ENCODE assay signal across 24 cellular contexts in genomic region chr17:55271958-55272710, GRCh38. TPM values are rescaled to one million over a fixed set of nuclear protein-coding genes. Genes with fewer than 3 reads are reported as not detected.
DNase-seq lines count a peak whose midpoint lies in the region; ATAC-seq and TF ChIP-seq lines count a peak whose summit lies in the region.
"Had no signal": no experiment of that assay in that cellular context is flagged by ENCODE, and none has a peak within 500 bp of the region (broad histone marks: within the 10 kb centered on the region; RNA-seq: fewer than 3 reads in every experiment).

No MANE protein-coding gene starts in this region.

- H3K36me3 ChIP-seq in liver (ENCODE audit: control insufficient read depth in 4 of 4, insufficient read depth in 3 of 4, low read depth in 1 of 4, low read length in 3 of 4) (no peaks in the 10 kb centered on the region), tibial artery (peaks cover 0 to 3% (median 0%) of the 10 kb centered on the region in 3 donors)

- DNase-seq in activated CD4-positive, CD25-positive, alpha-beta regulatory T cell treated with anti-CD3 and anti-CD28 coated beads, Interleukin-2, amount 50 U/mL, for 72 hours, result no peak
- DNase-seq in tibial artery (no peak), HEK293T (ENCODE audit: extremely low spot score) (no peak)
- DNase-seq: activated CD8-positive, alpha-beta memory T cell treated with anti-CD3 and anti-CD28 coated beads, Interleukin-2, amount 50 U/mL, for 4 hours; CD8-positive, alpha-beta T cell; DMS153; MM.1S; NCI-H1417; NCI-H2081; NCI-H345; NCI-H774; substantia nigra; T-helper 2 cell had no signal

- H3K4me3 ChIP-seq in liver (ENCODE audit: low read depth in 1 of 3, low read length in 3 of 3) (peak overlapping the region in 1 of 3 donors; percentile 45), tibial artery (no peak overlapping the region)
- H3K4me3 ChIP-seq: GM23338, SK-N-MC, skin epidermis had no signal

- CTCF ChIA-PET in HEK293T (lab: Yijun Ruan, JAX), result no interaction called here

- peaks cover 8 to 52% (median 41%) of the 10 kb centered on the region in 4 donors for H3K4me1 ChIP-seq in liver (ENCODE audit: control insufficient read depth in 4 of 4, insufficient read depth in 4 of 4, low read length in 3 of 4)
- peaks cover 0 to 80% (median 58%) of the 10 kb centered on the region in 4 donors for H3K4me1 ChIP-seq in tibial artery

- ATAC-seq in activated CD4-positive, CD25-positive, alpha-beta regulatory T cell treated with anti-CD3 and anti-CD28 coated beads, Interleukin-2, amount 50 U/mL, for 24 hours, result peak; percentile 17 to 48
- ATAC-seq in GM18498 (IDR thresholded peaks at IDR 0.05; ENCODE audit: unreplicated experiment) (no peak), GM21390 (IDR thresholded peaks at IDR 0.05; ENCODE audit: unreplicated experiment) (no peak)
- ATAC-seq: CD8-positive, alpha-beta T cell; GM23338 had no signal

- TF ChIP-seq RAD21 in liver (IDR thresholded peaks at IDR 0.05), result no peak

- TF ChIP-seq CTCF in liver (IDR thresholded peaks at IDR 0.05; ENCODE audit: low read depth, low read length, missing input control), result no peak
- no peak for TF ChIP-seq CTCF in tibial artery (IDR thresholded peaks at IDR 0.05)

- POLR2A ChIA-PET in HEK293T (lab: Yijun Ruan, JAX), result no interaction called here

- H3K9me3 ChIP-seq in liver (ENCODE audit: control insufficient read depth in 4 of 4, low read length in 3 of 4) (no peaks in the 10 kb centered on the region), tibial artery (no peaks in the 10 kb centered on the region)

- no peaks in the 10 kb centered on the region for H3K27me3 ChIP-seq in liver (ENCODE audit: control insufficient read depth in 4 of 4, insufficient read depth in 4 of 4, low read length in 3 of 4)
- H3K27me3 ChIP-seq in tibial artery, result no peaks in the 10 kb centered on the region

- H3K9ac ChIP-seq in liver (ENCODE audit: low read depth in 1 of 2, low read length in 2 of 2), result peak overlapping the region in 1 of 2 donors; percentile 71

- WGBS in liver, result 74% methylated on average over 8 of the region's 8 CpGs

- H3K27ac ChIP-seq in angular gyrus (ENCODE audit: low read depth, low read length), result peak overlapping the region; percentile 37
- peak overlapping the region; percentile 30 to 94 for H3K27ac ChIP-seq in liver (ENCODE audit: low read depth in 1 of 2, low read length in 2 of 2)
- peak overlapping the region; percentile 79 to 82 for H3K27ac ChIP-seq in tibial artery
- H3K27ac ChIP-seq: 22Rv1, SK-N-MC, VCaP had no signal

- intact Hi-C loops in tibial artery (cut with DNase I; ENCODE audit: low total_unique reads), result no loop called here

TF ChIP-seq in liver, 16 proteins besides CTCF, POLR2A, EP300 and RAD21:
- no peak for TF ChIP-seq TAF1 (conservative IDR thresholded peaks at IDR 0.05)
- TF ChIP-seq ATF3 (IDR thresholded peaks at IDR 0.05), result no peak
- TF ChIP-seq MAX (IDR thresholded peaks at IDR 0.05), result no peak
- no peak for TF ChIP-seq NR2F2 (IDR thresholded peaks at IDR 0.05)

TF ChIP-seq in HEK293T, 16 proteins besides CTCF, POLR2A, EP300 and RAD21:
- no peak for TF ChIP-seq NFRKB (IDR thresholded peaks at IDR 0.05)
- TF ChIP-seq FOXA1 (IDR thresholded peaks at IDR 0.05), result no peak
- TF ChIP-seq ELF4 (IDR thresholded peaks at IDR 0.05), result no peak

RNA-seq across cellular contexts. Expression of gene HLF, which starts 7.4 kb away (rescaled TPM):
- 10 to 100 TPM in 1 of 2 donors, 1 to 10 TPM in 1; 8.0 to 59.3 TPM for total RNA-seq in liver
- polyA plus RNA-seq in liver, result 10 to 100 TPM; 23.5 to 25.7 TPM
- total RNA-seq: lung microvascular endothelial cell had no signal
- polyA plus RNA-seq: GM23338 had no signal

Comparison
In these comparisons a context has a peak if more than half of its experiments do, and no peak if none do; other contexts are left out.
1. ATAC-seq: peak in activated CD4-positive, CD25-positive, alpha-beta regulatory T cell treated with anti-CD3 and anti-CD28 coated beads, Interleukin-2, amount 50 U/mL, for 24 hours (2 of 2); none in GM18498 (single experiment) and GM21390 (single experiment).
2. Peak in every context shown above with its lines, with median percentiles within 50 percentile points of each other: H3K27ac ChIP-seq.